1 cellular context compared by ENCODE assay signal in genomic region chr4:3414421-3415279, GRCh38.
A peak's percentile ranks its signal among the peaks of the same experiment; 100 is the strongest.
TF ChIP-seq lines count a peak whose summit lies in the region.

No MANE protein-coding gene starts in this region.

TF ChIP-seq in K562, 482 proteins besides CTCF, POLR2A, EP300 and RAD21:
- 0 out of 2 replicates have a peak, but pooled peaks have one; percentile 33 for TF ChIP-seq MAX (CRISPR knock-in tag; IDR thresholded peaks at IDR 0.05)
- no peak for TF ChIP-seq BACH1 (tag; IDR thresholded peaks at IDR 0.05)
